In genomic region chr18:8453528-8453927, GRCh38 we compare ENCODE assay signal across 19 cellular contexts.
DNase-seq lines count a peak whose midpoint lies in the region; ATAC-seq, FAIRE-seq and TF ChIP-seq lines count a peak whose summit lies in the region.
"Had no signal": no experiment of that assay in that cellular context is flagged by ENCODE, and none has a peak within 500 bp of the region (broad histone marks: within the 10 kb centered on the region; RNA-seq: fewer than 3 reads in every experiment).

No MANE protein-coding gene starts in this region.

- peaks cover 3% of the 10 kb centered on the region for H3K36me3 Mint-ChIP-seq in osteocyte (ENCODE audit: unreplicated experiment)
- H3K36me3 Mint-ChIP-seq: CD4-positive, CD25-positive, alpha-beta regulatory T cell; CD8-positive, alpha-beta T cell had no signal

- BruUV-seq in IMR-90 (replicated peaks; lab: Mats Ljungman, UMichigan), result no TSS peak
- BruUV-seq in GM12878 (replicated peaks; lab: Mats Ljungman, UMichigan), result no TSS peak

- no peak for FAIRE-seq in GM12878 (lab: Jason Lieb, UNC)
- FAIRE-seq: GM12892 had no signal

- H3K4me1 Mint-ChIP-seq in osteocyte (ENCODE audit: unreplicated experiment), result peaks cover 1% of the 10 kb centered on the region
- H3K4me1 Mint-ChIP-seq: B cell; CD4-positive, CD25-positive, alpha-beta regulatory T cell had no signal

- H3K9ac ChIP-seq in SK-N-SH, result no peak overlapping the region
- no peak overlapping the region for H3K9ac ChIP-seq in IMR-90 (ENCODE audit: low read depth, low read length)
- H3K9ac ChIP-seq in GM12878 (ENCODE audit: control insufficient read depth, insufficient read depth, low read length), result no peak overlapping the region
- H3K9ac ChIP-seq: BLaER1 had no signal

- no peak overlapping the region for H2AK9ac ChIP-seq in IMR-90 (replicated peaks; ENCODE audit: low read depth, low read length, poor library complexity)

- no peak overlapping the region for H3K56ac ChIP-seq in IMR-90 (ENCODE audit: extremely low read depth, insufficient read depth, low read length)

- no peaks in the 10 kb centered on the region for H3K9me1 ChIP-seq in IMR-90 (ENCODE audit: insufficient read depth, low read length)

- POLR2A ChIA-PET in SK-N-SH (lab: Yijun Ruan, JAX) (no interaction called here), IMR-90 (lab: Charles Lee; ENCODE audit: unreplicated experiment) (no interaction called here), GM12878 (lab: Charles Lee) (no interaction called here)

- H3K9me3 ChIP-seq in SK-N-SH (no peaks in the 10 kb centered on the region), IMR-90 (ENCODE audit: control insufficient read depth, insufficient read depth, low read length) (no peaks in the 10 kb centered on the region), GM12878 (replicated peaks; ENCODE audit: control insufficient read depth, insufficient read depth, low read length) (no peaks in the 10 kb centered on the region)
- H3K9me3 ChIP-seq: BLaER1, Caco-2 had no signal

- no peak overlapping the region for H3K4me3 ChIP-seq in SK-N-SH (ENCODE audit: low read depth in 2 of 2, low read length in 1 of 2)
- no peak overlapping the region for H3K4me3 ChIP-seq in IMR-90 (ENCODE audit: insufficient read depth, low read depth, low read length)
- H3K4me3 ChIP-seq in GM12878, result no peak overlapping the region
- H3K4me3 ChIP-seq: BLaER1 had no signal

- RAD21 ChIA-PET in GM12878 (lab: Charles Lee; ENCODE audit: unreplicated experiment), result no interaction called here

- intact Hi-C loops in IMR-90 (cut with micrococcal nuclease), result no loop called here
- intact Hi-C loops in GM12878 (cut with micrococcal nuclease; ENCODE audit: unreplicated experiment), result no loop called here

- no peak overlapping the region for H2BK5ac ChIP-seq in IMR-90 (ENCODE audit: low read depth, low read length, poor library complexity, severe bottlenecking)

- no peak overlapping the region for H3K18ac ChIP-seq in IMR-90 (ENCODE audit: low read depth, low read length)

- 37% methylated on average over 3 of the region's 3 CpGs for WGBS in SK-N-SH (ENCODE audit: low lambda C conversion rate)
- WGBS in IMR-90 (ENCODE audit: extremely low coverage in 2 of 2, insufficient read length in 1 of 2), 2 experiments, result no CpG with 5 or more reads among the region's 3 CpGs
- 8% methylated on average over 3 of the region's 3 CpGs for WGBS in GM12878 (ENCODE audit: insufficient coverage, insufficient replicate concordance, low lambda C conversion rate, missing lambda C conversion rate)

- CTCF ChIA-PET in SK-N-SH (lab: Yijun Ruan, JAX), result interaction anchor here (1.1 to 1.6 kb wide), 2 partner anchors 27 to 664 kb away, joined by 3 to 6 read pairs; no protein-coding TSS in a partner anchor
- CTCF ChIA-PET in IMR-90 (lab: Yijun Ruan, JAX), result no interaction called here
- CTCF ChIA-PET in GM12878 (lab: Yijun Ruan, JAX), result no interaction called here

- H4K20me1 ChIP-seq in SK-N-SH (ENCODE audit: insufficient read depth), result no peaks in the 10 kb centered on the region
- H4K20me1 ChIP-seq in IMR-90 (ENCODE audit: insufficient read depth, low read length), result no peaks in the 10 kb centered on the region
- no peaks in the 10 kb centered on the region for H4K20me1 ChIP-seq in GM12878 (ENCODE audit: control insufficient read depth, insufficient read depth)
- H4K20me1 ChIP-seq: BLaER1 had no signal

- H2BK15ac ChIP-seq in IMR-90 (ENCODE audit: low read depth, low read length), result no peak overlapping the region

- DNase-seq in SK-N-SH (no peak), IMR-90 (no peak), GM12878 (ENCODE audit: low read depth, low spot score) (no peak), osteocyte (ENCODE audit: extremely low spot score, unreplicated experiment) (peak; percentile 51), GM10266 (ENCODE audit: extremely low spot score) (no peak), NCI-H1436 (lab: John Stamatoyannopoulos, UW) (no peak)
- DNase-seq: Caco-2; CD4-positive, CD25-positive, alpha-beta regulatory T cell; CD8-positive, alpha-beta T cell; DMS153; DND-41; H9 had no signal

- H3K4me3 Mint-ChIP-seq in osteocyte (ENCODE audit: unreplicated experiment), result no peak overlapping the region
- H3K4me3 Mint-ChIP-seq: B cell; CD4-positive, CD25-positive, alpha-beta regulatory T cell; CD8-positive, alpha-beta T cell; H9 had no signal

- TF ChIP-seq EP300 in SK-N-SH (IDR thresholded peaks at IDR 0.05; ENCODE audit: borderline replicate concordance in 1 of 2, low read depth in 1 of 2, low read length in 1 of 2) (no peak), GM12878 (IDR thresholded peaks at IDR 0.05; ENCODE audit: borderline replicate concordance in 1 of 2, control insufficient read depth in 1 of 2, low read depth in 2 of 2, low read length in 2 of 2) (no peak)

- H3K27ac ChIP-seq in SK-N-SH (ENCODE audit: low read depth in 2 of 2, low read length in 1 of 2) (no peak overlapping the region), IMR-90 (ENCODE audit: insufficient read depth, low read length) (no peak overlapping the region), GM12878 (ENCODE audit: control insufficient read depth, insufficient read depth) (no peak overlapping the region)
- H3K27ac ChIP-seq: 22Rv1, BLaER1, C4-2B had no signal

- no peaks in the 10 kb centered on the region for H3K79me1 ChIP-seq in IMR-90 (ENCODE audit: low read depth in 1 of 2, low read length in 2 of 2)

- H3F3A ChIP-seq in SK-N-SH (replicated peaks; ENCODE audit: insufficient read depth), result no peaks in the 10 kb centered on the region

- no peak overlapping the region for H4K8ac ChIP-seq in IMR-90 (ENCODE audit: low read depth in 2 of 2, low read length in 2 of 2)

- TF ChIP-seq POLR2A in IMR-90 (IDR thresholded peaks at IDR 0.05; ENCODE audit: low read depth, low read length) (no peak), GM12878 (IDR thresholded peaks at IDR 0.05; ENCODE audit: low read depth, low read length) (no peak)

- no peak overlapping the region for H3K14ac ChIP-seq in IMR-90 (replicated peaks; ENCODE audit: low read depth, low read length)

- H3K27ac Mint-ChIP-seq in osteocyte (ENCODE audit: unreplicated experiment), result no peak overlapping the region
- H3K27ac Mint-ChIP-seq: B cell; CD4-positive, CD25-positive, alpha-beta regulatory T cell; CD8-positive, alpha-beta T cell; H9 had no signal

- H3K36me3 ChIP-seq in SK-N-SH (replicated peaks in 1 of 2; ENCODE audit: control insufficient read depth in 1 of 2, insufficient read depth in 2 of 2, low read length in 1 of 2), result no peaks in the 10 kb centered on the region
- H3K36me3 ChIP-seq in IMR-90 (ENCODE audit: control insufficient read depth, insufficient read depth, low read length), result no peaks in the 10 kb centered on the region
- no peaks in the 10 kb centered on the region for H3K36me3 ChIP-seq in GM12878 (ENCODE audit: control insufficient read depth in 2 of 2, insufficient read depth in 2 of 2, low read length in 1 of 2)
- H3K36me3 ChIP-seq: BLaER1 had no signal

- dilution Hi-C loops in IMR-90 (cut with HindIII; ENCODE audit: low sequenced_read_pairs, unreplicated experiment), result no loop called here

- TF ChIP-seq CTCF in SK-N-SH (IDR thresholded peaks at IDR 0.05), result no peak
- no peak for TF ChIP-seq CTCF in IMR-90 (conservative IDR thresholded peaks at IDR 0.05; ENCODE audit: low read depth, low read length)
- no peak for TF ChIP-seq CTCF in GM12878 (IDR thresholded peaks at IDR 0.05 in 2 of 3, conservative IDR thresholded peaks at IDR 0.05 in 1 of 3; ENCODE audit: control insufficient read depth in 2 of 3, extremely low read depth in 1 of 3, insufficient read depth in 1 of 3, low read depth in 3 of 3, low read length in 3 of 3)
- TF ChIP-seq CTCF in osteocyte (IDR thresholded peaks at IDR 0.05), result no peak
- no peak for TF ChIP-seq CTCF in GM10266 (IDR thresholded peaks at IDR 0.05; ENCODE audit: control insufficient read depth, insufficient read depth, low read depth, missing control alignments)

- H3K23ac ChIP-seq in IMR-90 (ENCODE audit: low read depth, low read length), result no peak overlapping the region

- in situ Hi-C loops in IMR-90 (cut with MboI; ENCODE audit: low sequenced_read_pairs), result no loop called here
- in situ Hi-C loops in GM12878 (cut with MboI), result no loop called here

- no peak overlapping the region for H2BK120ac ChIP-seq in IMR-90 (ENCODE audit: low read depth, low read length)

- TF ChIP-seq RAD21 in SK-N-SH (IDR thresholded peaks at IDR 0.05; ENCODE audit: low read length) (no peak), IMR-90 (IDR thresholded peaks at IDR 0.05; ENCODE audit: low read length) (no peak), GM12878 (IDR thresholded peaks at IDR 0.05; ENCODE audit: insufficient read depth, low read depth, low read length) (no peak)

- H4K5ac ChIP-seq in IMR-90 (ENCODE audit: low read depth, low read length), result no peak overlapping the region

- H4K91ac ChIP-seq in IMR-90 (ENCODE audit: insufficient read depth, low read depth, low read length), result no peak overlapping the region

- SMC1A ChIA-PET in GM12878 (lab: Charles Lee; ENCODE audit: uncharacterized antibody, unreplicated experiment), result no interaction called here

- H2AK5ac ChIP-seq in IMR-90 (ENCODE audit: low read depth, low read length), result no peak overlapping the region

- H2AFZ ChIP-seq in SK-N-SH (ENCODE audit: low read depth), result no peak overlapping the region
- H2AFZ ChIP-seq in IMR-90 (replicated peaks; ENCODE audit: low read length, poor library complexity), result peak overlapping the region; percentile 15
- H2AFZ ChIP-seq in GM12878 (ENCODE audit: control insufficient read depth, low read depth, low read length), result no peak overlapping the region

- H3K4me1 ChIP-seq in SK-N-SH (ENCODE audit: control insufficient read depth in 1 of 2, insufficient read depth in 2 of 2, low read depth in 1 of 2, low read length in 1 of 2) (no peaks in the 10 kb centered on the region), IMR-90 (ENCODE audit: control insufficient read depth, insufficient read depth, low read length) (no peaks in the 10 kb centered on the region), GM12878 (ENCODE audit: control insufficient read depth, insufficient read depth, low read length) (no peaks in the 10 kb centered on the region)
- H3K4me1 ChIP-seq: Caco-2 had no signal

- ATAC-seq in SK-N-SH treated with all-trans-retinoic acid at 6 μM for 48 hours, result no peak
- no peak for ATAC-seq in IMR-90 (ENCODE audit: low read depth)
- ATAC-seq in GM12878, result no peak
- no peak for ATAC-seq in HG02759 (IDR thresholded peaks at IDR 0.05; ENCODE audit: unreplicated experiment)
- ATAC-seq: CD8-positive, alpha-beta T cell had no signal

- H3K79me2 ChIP-seq in SK-N-SH (ENCODE audit: insufficient read depth) (no peaks in the 10 kb centered on the region), GM12878 (ENCODE audit: control insufficient read depth, insufficient read depth, low read length) (no peaks in the 10 kb centered on the region)

- no peak overlapping the region for H3K4me2 ChIP-seq in SK-N-SH
- no peak overlapping the region for H3K4me2 ChIP-seq in IMR-90 (ENCODE audit: low read depth, low read length)
- no peak overlapping the region for H3K4me2 ChIP-seq in GM12878 (ENCODE audit: control insufficient read depth, insufficient read depth)
- H3K4me2 ChIP-seq: BLaER1 had no signal

- no peaks in the 10 kb centered on the region for H3K9me2 ChIP-seq in SK-N-SH

- H2BK20ac ChIP-seq in IMR-90 (ENCODE audit: low read depth, low read length), result no peak overlapping the region

- no peak overlapping the region for H3K4ac ChIP-seq in IMR-90 (ENCODE audit: low read depth, low read length)

- no peaks in the 10 kb centered on the region for H3K9me3 Mint-ChIP-seq in osteocyte (ENCODE audit: unreplicated experiment)
- H3K9me3 Mint-ChIP-seq: CD8-positive, alpha-beta T cell; H9 had no signal

- peaks cover 16% of the 10 kb centered on the region for H3K27me3 Mint-ChIP-seq in osteocyte (ENCODE audit: unreplicated experiment)

- no peaks in the 10 kb centered on the region for H3K27me3 ChIP-seq in SK-N-SH (ENCODE audit: insufficient read depth)
- peaks cover 8% of the 10 kb centered on the region for H3K27me3 ChIP-seq in IMR-90 (ENCODE audit: control insufficient read depth, insufficient read depth, low read length)
- H3K27me3 ChIP-seq in GM12878 (replicated peaks in 1 of 2; ENCODE audit: control insufficient read depth in 2 of 2, insufficient read depth in 2 of 2, low read length in 1 of 2), result no peaks in the 10 kb centered on the region
- H3K27me3 ChIP-seq: BLaER1 had no signal

Comparison
In these comparisons a context has a peak if more than half of its experiments do, and no peak if none do; other contexts are left out.
1. Of the 26 proteins assayed by ChIP-seq in both GM12878 and SK-N-SH: peak only in GM12878: none; only in SK-N-SH: none; in both: USF1; in neither: 25.